10 cellular contexts compared by ENCODE assay signal in genomic region chr9:133701321-133701980, GRCh38. TPM values are rescaled to one million over a fixed set of nuclear protein-coding genes. Genes with fewer than 3 reads are reported as not detected.
A peak's percentile ranks its signal among the peaks of the same experiment; 100 is the strongest.
DNase-seq lines count a peak whose midpoint lies in the region; ATAC-seq, FAIRE-seq and TF ChIP-seq lines count a peak whose summit lies in the region.
"Had no signal": no experiment of that assay in that cellular context is flagged by ENCODE, and none has a peak within 500 bp of the region (broad histone marks: within the 10 kb centered on the region; RNA-seq: fewer than 3 reads in every experiment).

No MANE protein-coding gene starts in this region.

- ATAC-seq in Right ventricle myocardium inferior (no peak), naive B cell (ENCODE audit: low read depth in 2 of 2) (peak; percentile 23 to 26), HG02798 (IDR thresholded peaks at IDR 0.05; ENCODE audit: poor library complexity, unreplicated experiment) (no peak)

- H3K4me3 Mint-ChIP-seq in naive B cell: peak overlapping the region; percentile 35 to 88 (median 74)

- intact Hi-C loops in Right ventricle myocardium inferior (cut with DNase I) (no loop called here), left ventricle myocardium inferior (cut with micrococcal nuclease) (no loop called here)

- H3K4me3 ChIP-seq in left ventricle myocardium inferior (no peak overlapping the region), urinary bladder (ENCODE audit: low read depth, low read length) (no peak overlapping the region), small intestine (ENCODE audit: low read depth in 1 of 2, low read length in 2 of 2) (no peak overlapping the region)
- H3K4me3 ChIP-seq: colonic mucosa had no signal

- peaks cover 8 to 47% (median 31%) of the 10 kb centered on the region in 3 donors for H3K27me3 Mint-ChIP-seq in naive B cell

- no peak overlapping the region for H3K27ac ChIP-seq in left ventricle myocardium inferior (replicated peaks)
- peak overlapping the region; percentile 43 for H3K27ac ChIP-seq in urinary bladder (ENCODE audit: low read depth)
- peak overlapping the region in 1 of 2 donors; percentile 68 for H3K27ac ChIP-seq in small intestine (ENCODE audit: low read depth in 1 of 2, low read length in 1 of 2)

- TF ChIP-seq CTCF in left ventricle myocardium inferior (IDR thresholded peaks at IDR 0.05; ENCODE audit: borderline replicate concordance): no peak

- DNase-seq in Right ventricle myocardium inferior (ENCODE audit: missing footprints) (peak; percentile 58), left ventricle myocardium inferior (no peak), naive B cell (no peak), small intestine (no peak), NOMO-1 (lab: John Stamatoyannopoulos, UW; ENCODE audit: unreplicated experiment in 2 of 2) (no peak)
- DNase-seq in activated naive CD4-positive, alpha-beta T cell treated with anti-CD3 and anti-CD28 coated beads, Interleukin-2, amount 50 U/mL, for 16 hours: peak; percentile 62
- DNase-seq: colonic mucosa had no signal

- peaks cover 4 to 23% (median 18%) of the 10 kb centered on the region in 3 donors for H3K4me1 Mint-ChIP-seq in naive B cell

- WGBS in urinary bladder: 84% methylated on average over 33 of the region's 33 CpGs
- 66 to 76% (median 70%) methylated on average over 32 to 33 of the region's 33 CpGs for WGBS in small intestine, 3 donors

- peaks cover 15% of the 10 kb centered on the region for H3K4me1 ChIP-seq in left ventricle myocardium inferior
- no peaks in the 10 kb centered on the region for H3K4me1 ChIP-seq in urinary bladder (ENCODE audit: insufficient read depth)
- H3K4me1 ChIP-seq in small intestine (ENCODE audit: control insufficient read depth in 2 of 2, insufficient read depth in 1 of 2, low read depth in 1 of 2, low read length in 1 of 2): no peaks in the 10 kb centered on the region
- H3K4me1 ChIP-seq: colonic mucosa had no signal

- no peak for FAIRE-seq in small intestine (lab: Jason Lieb, UNC)
- FAIRE-seq: keratinocyte had no signal

- H3K27me3 ChIP-seq in left ventricle myocardium inferior (ENCODE audit: low read depth) (peaks cover 51% of the 10 kb centered on the region), small intestine (ENCODE audit: control insufficient read depth in 2 of 2, insufficient read depth in 2 of 2, low read length in 2 of 2) (no peaks in the 10 kb centered on the region)

- no peaks in the 10 kb centered on the region for H3K36me3 Mint-ChIP-seq in naive B cell

- H3K36me3 ChIP-seq in left ventricle myocardium inferior: no peaks in the 10 kb centered on the region
- no peaks in the 10 kb centered on the region for H3K36me3 ChIP-seq in urinary bladder (ENCODE audit: insufficient read depth)
- no peaks in the 10 kb centered on the region for H3K36me3 ChIP-seq in small intestine (ENCODE audit: control insufficient read depth in 2 of 2, insufficient read depth in 2 of 2, low read length in 2 of 2)
- H3K36me3 ChIP-seq: colonic mucosa had no signal

- H3K27ac Mint-ChIP-seq in naive B cell: peak overlapping the region in 2 of 6 donors; percentile 32 to 60

- H3K9me3 ChIP-seq in left ventricle myocardium inferior (replicated peaks): no peaks in the 10 kb centered on the region
- no peaks in the 10 kb centered on the region for H3K9me3 ChIP-seq in small intestine (ENCODE audit: control insufficient read depth, low read depth)
- H3K9me3 ChIP-seq: colonic mucosa had no signal

- H3K9me3 Mint-ChIP-seq in naive B cell: peaks cover 0 to 2% (median 0%) of the 10 kb centered on the region in 7 donors

RNA-seq across cellular contexts. Expression of gene SARDH, which starts 36.7 kb away (rescaled TPM):
- total RNA-seq in Right ventricle myocardium inferior (0.41 TPM), left ventricle myocardium inferior (0.63 TPM), urinary bladder (4.9 TPM)
- polyA plus RNA-seq in naive B cell (ENCODE audit: low read depth in 6 of 6) (under 1 TPM in 1 of 6 donors, not detected in 5; 0.21 TPM), urinary bladder (1.5 TPM), small intestine (under 1 TPM in 2 of 3 donors, not detected in 1; 0.51 to 0.54 TPM)

Comparison
In these comparisons a context has a peak if more than half of its experiments do, and no peak if none do; other contexts are left out.
1. DNase-seq: peak in Right ventricle myocardium inferior (single experiment) and activated naive CD4-positive, alpha-beta T cell treated with anti-CD3 and anti-CD28 coated beads, Interleukin-2, amount 50 U/mL, for 16 hours (single experiment); none in left ventricle myocardium inferior (single experiment), naive B cell (single experiment), small intestine (single experiment) and NOMO-1 (0 of 2).
2. ATAC-seq: peak in naive B cell (2 of 2); none in Right ventricle myocardium inferior (single experiment) and HG02798 (single experiment).